Comparison of ENCODE assay signal across 1 cellular context in genomic region chr7:155710035-155710434, GRCh38.
TF ChIP-seq lines count a peak whose summit lies in the region.

No MANE protein-coding gene starts in this region.

TF ChIP-seq in GM23338, 12 proteins besides CTCF, POLR2A, EP300 and RAD21 (continued from another document):
- TF ChIP-seq ETS1 (IDR thresholded peaks at IDR 0.05) (no peak), REST (IDR thresholded peaks at IDR 0.05; ENCODE audit: unreplicated experiment) (no peak), ZNF331 (CRISPR knock-in tag; IDR thresholded peaks at IDR 0.05; ENCODE audit: low read depth) (no peak), JUNB (IDR thresholded peaks at IDR 0.05; ENCODE audit: unreplicated experiment) (no peak), EZH2phosphoT487 (IDR thresholded peaks at IDR 0.05; ENCODE audit: unreplicated experiment) (no peak)
